ENCODE assay signal across 1 cellular context in genomic region chr3:10025205-10026083, GRCh38.
TF ChIP-seq lines count a peak whose summit lies in the region.

No MANE protein-coding gene starts in this region.

TF ChIP-seq in GM23338, 12 proteins besides CTCF, POLR2A, EP300 and RAD21:
- no peak for TF ChIP-seq ZNF462 (CRISPR knock-in tag; IDR thresholded peaks at IDR 0.05)
- no peak for TF ChIP-seq ZNF114 (CRISPR knock-in tag; IDR thresholded peaks at IDR 0.05)
- TF ChIP-seq REST (IDR thresholded peaks at IDR 0.05; ENCODE audit: unreplicated experiment): no peak
- TF ChIP-seq EZH2 (IDR thresholded peaks at IDR 0.05; ENCODE audit: low read depth, unreplicated experiment): no peak
- no peak for TF ChIP-seq JUNB (IDR thresholded peaks at IDR 0.05; ENCODE audit: unreplicated experiment)
- TF ChIP-seq NANOG (IDR thresholded peaks at IDR 0.05; ENCODE audit: borderline replicate concordance): no peak
- TF ChIP-seq ZNF331 (CRISPR knock-in tag; IDR thresholded peaks at IDR 0.05; ENCODE audit: low read depth): no peak
- TF ChIP-seq EZH2phosphoT487 (IDR thresholded peaks at IDR 0.05; ENCODE audit: unreplicated experiment): no peak
- no peak for TF ChIP-seq STAT1 (IDR thresholded peaks at IDR 0.05; ENCODE audit: unreplicated experiment)
- no peak for TF ChIP-seq CREB1 (CRISPR knock-in tag; IDR thresholded peaks at IDR 0.05; ENCODE audit: low read depth)
- TF ChIP-seq POLR2AphosphoS5 (IDR thresholded peaks at IDR 0.05; ENCODE audit: low read depth): no peak
- no peak for TF ChIP-seq ETS1 (IDR thresholded peaks at IDR 0.05)
